In the genomic region with DNA sequence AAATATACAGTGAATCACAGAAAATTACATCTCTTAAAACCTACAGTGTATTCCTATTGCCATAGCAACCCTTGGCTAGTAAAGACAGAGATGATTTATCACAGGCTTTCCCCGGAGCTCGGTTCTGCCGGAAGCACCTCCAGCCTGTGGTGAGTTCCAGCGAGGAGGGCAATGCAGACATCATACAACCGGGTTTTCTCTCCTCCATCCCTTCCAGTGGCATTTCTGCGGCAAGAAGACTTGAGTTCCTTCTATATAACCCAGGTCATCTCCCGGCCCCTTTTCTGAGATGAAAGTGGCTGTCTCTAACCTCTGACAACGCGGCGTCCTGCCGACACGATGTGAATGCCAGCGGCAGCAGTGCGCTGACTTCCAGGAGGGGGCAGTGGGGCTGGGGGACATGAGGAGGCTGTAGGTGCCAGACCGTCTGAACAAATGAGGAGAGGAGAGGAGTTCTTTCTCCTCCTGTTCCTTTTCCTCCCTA, we compare ENCODE assay signal across 9 cellular contexts.
DNase-seq lines count a peak whose midpoint lies in the region; TF ChIP-seq lines count a peak whose summit lies in the region.
"Had no signal": no experiment of that assay in that cellular context is flagged by ENCODE, and none has a peak within 500 bp of the region (broad histone marks: within the 10 kb centered on the region; RNA-seq: fewer than 3 reads in every experiment).

No MANE protein-coding gene starts in this region.

- H3K27me3 ChIP-seq in osteoblast (ENCODE audit: insufficient read depth, low read length) (no peaks in the 10 kb centered on the region), vagina (no peaks in the 10 kb centered on the region)
- H3K27me3 ChIP-seq: BLaER1 had no signal

- H2AFZ ChIP-seq in osteoblast (ENCODE audit: low read length): peak overlapping the region; percentile 92

- no peak for TF ChIP-seq POLR2A in vagina (IDR thresholded peaks at IDR 0.05)

- peak in 2 of 3 experiments; percentile 56 to 79 for DNase-seq in NCI-H1417 (lab: John Stamatoyannopoulos, UW)
- DNase-seq in NCI-H1417 treated with DMSO at 0.1 percent for 48 hours (lab: John Stamatoyannopoulos, UW): no peak
- peak; percentile 7 for DNase-seq in NCI-H748 treated with DMSO at 0.1 percent for 48 hours (lab: John Stamatoyannopoulos, UW)
- DNase-seq in activated T-cell treated with anti-CD3 and anti-CD28 coated beads, Interleukin-2, amount 50 U/mL, for 48 hours: peak; percentile 60 to 64
- DNase-seq in fibroblast of pulmonary artery (ENCODE audit: low read depth): peak; percentile 86
- DNase-seq in osteoblast (ENCODE audit: insufficient read length, low spot score, missing footprints): peak; percentile 89
- no peak for DNase-seq in vagina (ENCODE audit: extremely low spot score in 2 of 2)
- no peak for DNase-seq in NCI-H2029 (lab: John Stamatoyannopoulos, UW)

- H3K4me3 ChIP-seq in fibroblast of pulmonary artery (replicated peaks; ENCODE audit: low read depth, low read length) (peak overlapping the region; percentile 47), osteoblast (ENCODE audit: insufficient read depth, low read length) (peak overlapping the region; percentile 71), vagina (peak overlapping the region; percentile 15 to 25)
- H3K4me3 ChIP-seq: BLaER1 had no signal

- intact Hi-C loops in vagina (cut with DNase I): no loop called here

- H3K79me2 ChIP-seq in osteoblast (ENCODE audit: insufficient read depth, low read length): no peaks in the 10 kb centered on the region

- TF ChIP-seq CTCF in fibroblast of pulmonary artery (IDR thresholded peaks at IDR 0.05; ENCODE audit: low read length, missing control alignments): peak; percentile 52
- TF ChIP-seq CTCF in osteoblast (IDR thresholded peaks at IDR 0.05; ENCODE audit: extremely low read depth, low read depth, low read length): peak; percentile 48
- no peak for TF ChIP-seq CTCF in vagina (IDR thresholded peaks at IDR 0.05)

- H3K4me1 ChIP-seq in osteoblast (ENCODE audit: insufficient read depth, low read length) (peaks cover 17% of the 10 kb centered on the region), vagina (peaks cover 11% of the 10 kb centered on the region)
- H3K4me1 ChIP-seq: BLaER1 had no signal

- H3K27ac ChIP-seq in osteoblast (ENCODE audit: low read depth, low read length): peak overlapping the region; percentile 93
- no peak overlapping the region for H3K27ac ChIP-seq in vagina
- H3K27ac ChIP-seq: BLaER1 had no signal

- H3K36me3 ChIP-seq in osteoblast (ENCODE audit: insufficient read depth, low read length) (no peaks in the 10 kb centered on the region), vagina (no peaks in the 10 kb centered on the region)
- H3K36me3 ChIP-seq: BLaER1 had no signal

- peak overlapping the region; percentile 86 for H3K4me2 ChIP-seq in osteoblast (ENCODE audit: insufficient read depth, low read length)
- H3K4me2 ChIP-seq: BLaER1 had no signal

- H4K20me1 ChIP-seq in osteoblast (ENCODE audit: insufficient read depth, low read length): no peaks in the 10 kb centered on the region
- H4K20me1 ChIP-seq: BLaER1 had no signal

- H3K9me3 ChIP-seq in osteoblast (ENCODE audit: low read depth, low read length) (no peaks in the 10 kb centered on the region), vagina (no peaks in the 10 kb centered on the region)
- H3K9me3 ChIP-seq: BLaER1 had no signal

Comparison
In these comparisons a context has a peak if more than half of its experiments do, and no peak if none do; other contexts are left out.
1. DNase-seq: peak in NCI-H1417 (2 of 3), NCI-H748 treated with DMSO at 0.1 percent for 48 hours (single experiment), activated T-cell treated with anti-CD3 and anti-CD28 coated beads, Interleukin-2, amount 50 U/mL, for 48 hours (2 of 2), fibroblast of pulmonary artery (single experiment) and osteoblast (single experiment); none in NCI-H1417 treated with DMSO at 0.1 percent for 48 hours (single experiment), vagina (0 of 2) and NCI-H2029 (single experiment).
2. H3K4me3 ChIP-seq: peak in every context shown above with its lines; median percentile 71 in osteoblast; 47 in fibroblast of pulmonary artery; 20 in vagina.
3. CTCF ChIP-seq: peak in fibroblast of pulmonary artery (single experiment) and osteoblast (single experiment); none in vagina (0 of 3).